8 cellular contexts compared by ENCODE assay signal in the genomic region with DNA sequence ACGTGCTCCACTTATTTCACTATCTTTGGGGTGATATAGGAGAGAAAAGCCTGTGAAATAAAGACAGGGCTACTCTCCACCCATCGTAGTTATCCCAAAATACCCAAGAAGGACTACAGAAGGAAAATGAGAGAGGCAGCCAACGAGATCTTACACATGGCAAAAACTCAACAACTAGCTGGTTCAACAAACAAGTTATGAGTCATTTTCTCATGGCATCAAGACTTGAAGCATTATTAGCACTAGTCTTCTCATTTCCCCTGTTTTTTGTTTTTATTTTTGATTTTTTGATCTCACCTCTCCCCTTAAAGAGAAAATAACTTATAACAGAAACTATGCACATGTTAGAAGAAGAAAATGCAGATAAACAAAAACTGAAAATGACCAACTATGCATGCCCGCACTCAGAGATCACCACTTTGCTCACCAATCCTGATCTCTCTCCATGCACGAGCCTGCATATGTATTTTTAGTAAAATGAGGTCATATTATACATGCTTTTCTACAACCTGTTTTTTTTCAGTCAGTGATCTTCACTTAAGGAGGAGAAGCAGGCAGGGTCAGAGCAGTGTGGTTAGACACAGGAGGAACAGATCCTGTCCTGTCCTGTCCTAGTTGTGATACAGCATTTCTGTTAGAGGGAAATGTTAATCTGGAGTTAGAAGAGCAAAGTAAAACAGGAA. TPM values are rescaled to one million over a fixed set of nuclear protein-coding genes. Genes with fewer than 3 reads are reported as not detected.
DNase-seq lines count a peak whose midpoint lies in the region; ATAC-seq lines count a peak whose summit lies in the region.

No MANE protein-coding gene starts in this region.

- peaks cover 71 to 97% (median 83%) of the 10 kb centered on the region in 7 donors for H3K4me1 Mint-ChIP-seq in naive thymus-derived CD4-positive, alpha-beta T cell

- in situ Hi-C loops in G401 (cut with HindIII; ENCODE audit: low sequenced_read_pairs) = no loop called here

- no peaks in the 10 kb centered on the region for H3K27me3 ChIP-seq in naive thymus-derived CD4-positive, alpha-beta T cell (ENCODE audit: control insufficient read depth in 2 of 2, insufficient read depth in 2 of 2, low read length in 2 of 2)

- H3K36me3 Mint-ChIP-seq in naive thymus-derived CD4-positive, alpha-beta T cell = peaks cover 12 to 41% (median 17%) of the 10 kb centered on the region in 5 donors

- peak; percentile 44 for ATAC-seq in HG03378 (IDR thresholded peaks at IDR 0.05; ENCODE audit: unreplicated experiment)
- no peak for ATAC-seq in naive thymus-derived CD4-positive, alpha-beta T cell

- DNase-seq in G401 (ENCODE audit: low spot score) = peak; percentile 67
- peak; percentile 50 for DNase-seq in astrocyte of the hippocampus (ENCODE audit: low read depth, low spot score)
- no peak for DNase-seq in naive thymus-derived CD4-positive, alpha-beta T cell
- no peak for DNase-seq in occipital lobe (lab: John Stamatoyannopoulos, UW)
- DNase-seq in NCI-H524 treated with DMSO at 0.1 percent for 48 hours (lab: John Stamatoyannopoulos, UW) = no peak
- no peak for DNase-seq in NCI-H1436 treated with DMSO at 0.1 percent for 48 hours (lab: John Stamatoyannopoulos, UW)
- no peak for DNase-seq in ecto neural progenitor cell (ENCODE audit: low spot score)

- peak overlapping the region; percentile 85 for H3K27ac ChIP-seq in naive thymus-derived CD4-positive, alpha-beta T cell (ENCODE audit: low read depth, low read length)

- peak overlapping the region; percentile 97 to 100 (median 99) for H3K27ac Mint-ChIP-seq in naive thymus-derived CD4-positive, alpha-beta T cell

- H3K4me3 Mint-ChIP-seq in naive thymus-derived CD4-positive, alpha-beta T cell = peak overlapping the region; percentile 80 to 95 (median 90)

- intact Hi-C loops in naive thymus-derived CD4-positive, alpha-beta T cell (cut with micrococcal nuclease) = loop anchor here in 1 of 2 donors (10.0 kb wide), 1 partner anchor 546 kb away; no protein-coding TSS in a partner anchor

- H3K36me3 ChIP-seq in naive thymus-derived CD4-positive, alpha-beta T cell (ENCODE audit: control insufficient read depth in 2 of 3, insufficient read depth in 3 of 3, low read length in 3 of 3) = no peaks in the 10 kb centered on the region

- peaks cover 91 to 97% of the 10 kb centered on the region in 2 donors for H3K4me1 ChIP-seq in naive thymus-derived CD4-positive, alpha-beta T cell (ENCODE audit: control insufficient read depth in 2 of 2, insufficient read depth in 2 of 2, low read length in 2 of 2)

- H3K27me3 Mint-ChIP-seq in naive thymus-derived CD4-positive, alpha-beta T cell = no peaks in the 10 kb centered on the region

- CTCF ChIA-PET in naive thymus-derived CD4-positive, alpha-beta T cell (lab: Charles Lee) = interaction anchor here (0.9 to 2.4 kb wide), 6 partner anchors 9 to 33 kb away, joined by 3 to 16 read pairs (median 4); a partner anchor contains a TSS

- peak overlapping the region; percentile 67 for H3K4me3 ChIP-seq in naive thymus-derived CD4-positive, alpha-beta T cell (ENCODE audit: low read length)

- POLR2A ChIA-PET in naive thymus-derived CD4-positive, alpha-beta T cell (lab: Charles Lee) = interaction anchor here (0.8 to 10.2 kb wide), 14 partner anchors 7 to 89 kb away, joined by 3 to 318 read pairs (median 6); a partner anchor contains a TSS

- peaks cover 0 to 4% (median 0%) of the 10 kb centered on the region in 11 donors for H3K9me3 Mint-ChIP-seq in naive thymus-derived CD4-positive, alpha-beta T cell

- H3K9me3 ChIP-seq in naive thymus-derived CD4-positive, alpha-beta T cell (ENCODE audit: control insufficient read depth in 2 of 3, low read length in 3 of 3) = no peaks in the 10 kb centered on the region

RNA-seq across cellular contexts. Expression of a gene that starts 22.8 kb away (rescaled TPM):
- 13.0 and 16.4 TPM in 2 replicates for total RNA-seq in G401 (2014; rRNA removed; shearing (Covaris generic))
- 10 to 100 TPM; 31.8 to 99.1 (median 58.5) TPM for total RNA-seq in naive thymus-derived CD4-positive, alpha-beta T cell
- 10 to 100 TPM; 47.2 to 59.0 TPM for polyA plus RNA-seq in naive thymus-derived CD4-positive, alpha-beta T cell
- 0.62 TPM for total RNA-seq in occipital lobe

RNA-seq across cellular contexts. Expression of a gene that starts 33.4 kb away (rescaled TPM):
- total RNA-seq in G401 (2014; rRNA removed; shearing (Covaris generic)) = 65.5 and 66.2 TPM in 2 replicates
- total RNA-seq in naive thymus-derived CD4-positive, alpha-beta T cell = 10 to 100 TPM; 42.1 to 83.0 (median 49.0) TPM
- 10 to 100 TPM; 23.4 to 28.5 TPM for polyA plus RNA-seq in naive thymus-derived CD4-positive, alpha-beta T cell
- total RNA-seq in occipital lobe = 39.0 TPM

RNA-seq across cellular contexts. Expression of a gene that starts 47.3 kb away (rescaled TPM):
- 28.2 and 35.8 TPM in 2 replicates for total RNA-seq in G401 (2014; rRNA removed; shearing (Covaris generic))
- total RNA-seq in naive thymus-derived CD4-positive, alpha-beta T cell = 100 to 1,000 TPM in 4 of 5 experiments, 10 to 100 TPM in 1; 85.6 to 195 (median 132) TPM
- 10 to 100 TPM; 39.2 to 54.8 TPM for polyA plus RNA-seq in naive thymus-derived CD4-positive, alpha-beta T cell
- total RNA-seq in occipital lobe = 49.0 TPM

Comparison
In these comparisons a context has a peak if more than half of its experiments do, and no peak if none do; other contexts are left out.
1. DNase-seq: peak in G401 (single experiment) and astrocyte of the hippocampus (single experiment); none in naive thymus-derived CD4-positive, alpha-beta T cell (0 of 9), occipital lobe (single experiment), NCI-H524 treated with DMSO at 0.1 percent for 48 hours (single experiment), NCI-H1436 treated with DMSO at 0.1 percent for 48 hours (single experiment) and ecto neural progenitor cell (single experiment).